ENCODE assay signal across 14 cellular contexts in the genomic region with DNA sequence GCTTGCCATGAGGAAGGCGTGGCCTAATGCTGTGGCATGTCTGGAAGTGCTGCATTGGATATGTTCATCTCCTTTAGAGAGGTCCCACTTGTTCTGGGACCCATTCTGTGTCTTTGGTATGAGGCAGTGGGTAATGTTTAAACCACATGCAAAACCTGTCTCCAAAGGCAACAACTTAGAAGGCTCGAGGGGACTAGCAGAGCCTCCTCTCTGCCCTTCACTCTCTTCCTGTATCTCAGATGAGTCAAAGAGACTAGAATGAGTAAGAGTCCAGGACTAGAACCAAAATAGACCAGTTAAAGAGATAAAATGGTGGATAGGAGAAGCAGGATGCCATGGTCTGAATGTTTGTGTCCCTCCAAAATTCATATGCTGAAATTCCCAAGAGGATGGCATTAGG.
DNase-seq lines count a peak whose midpoint lies in the region; ATAC-seq, FAIRE-seq and TF ChIP-seq lines count a peak whose summit lies in the region.
"Had no signal": no experiment of that assay in that cellular context is flagged by ENCODE, and none has a peak within 500 bp of the region (broad histone marks: within the 10 kb centered on the region; RNA-seq: fewer than 3 reads in every experiment).

No MANE protein-coding gene starts in this region.

- peak; percentile 85 for ATAC-seq in GM18873 (IDR thresholded peaks at IDR 0.05; ENCODE audit: low FRiP score, unreplicated experiment)
- ATAC-seq in GM21529 (IDR thresholded peaks at IDR 0.05; ENCODE audit: unreplicated experiment): peak; percentile 90
- peak; percentile 88 for ATAC-seq in HG03060 (IDR thresholded peaks at IDR 0.05; ENCODE audit: low read depth, unreplicated experiment)
- ATAC-seq in HG03575 (IDR thresholded peaks at IDR 0.05; ENCODE audit: extremely low read depth, insufficient number of reproducible peaks, low FRiP score, unreplicated experiment): peak; percentile 84

- no peak for TF ChIP-seq CTCF in D721Med (IDR thresholded peaks at IDR 0.05; ENCODE audit: insufficient read depth, missing control alignments)

- no peak for FAIRE-seq in D721Med (lab: Jason Lieb, UNC)

- in situ Hi-C loops in KBM-7 (cut with MboI; ENCODE audit: low pct_unique_long_range_greater_than_20kb, low sequenced_read_pairs): no loop called here

- no peak for DNase-seq in D721Med (ENCODE audit: insufficient read length, low spot score)
- DNase-seq in NCI-H345 (lab: John Stamatoyannopoulos, UW): no peak
- DNase-seq in NAMALWA (ENCODE audit: low spot score): no peak
- no peak for DNase-seq in KBM-7
- DNase-seq: activated T-cell treated with anti-CD3 and anti-CD28 coated beads, Interleukin-2, amount 50 U/mL, for 24 hours; amniotic stem cell; EL; NCI-H2081; OCI-M1; testis had no signal
